In the genomic region with DNA sequence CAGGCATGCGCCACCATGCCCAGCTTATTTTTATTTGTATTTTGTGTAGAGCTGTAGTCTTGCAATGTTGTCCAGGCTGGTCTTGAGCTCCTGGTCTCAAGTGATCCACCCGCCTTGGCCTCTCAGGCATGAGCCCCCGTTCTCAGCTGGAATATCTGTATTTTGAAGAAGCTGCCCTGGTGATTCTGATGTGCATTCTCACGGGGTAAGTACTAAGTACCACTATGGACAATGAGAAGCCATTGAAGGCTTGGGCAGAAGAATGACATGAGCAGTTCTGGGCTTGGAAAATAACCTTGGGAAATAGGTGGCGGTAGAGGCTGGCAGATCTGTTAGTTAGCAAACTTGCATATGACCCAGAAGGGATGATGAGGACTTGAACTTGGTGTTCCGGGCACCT, we compare ENCODE assay signal across 20 cellular contexts. TPM values are rescaled to one million over a fixed set of nuclear protein-coding genes. Genes with fewer than 3 reads are reported as not detected.
"Had no signal": no experiment of that assay in that cellular context is flagged by ENCODE, and none has a peak within 500 bp of the region (broad histone marks: within the 10 kb centered on the region; RNA-seq: fewer than 3 reads in every experiment).

No MANE protein-coding gene starts in this region.

- H3K27ac ChIP-seq: pancreas, sigmoid colon, thoracic aorta, tibial nerve had no signal

- H3K4me1 Mint-ChIP-seq: immature natural killer cell; memory B cell; natural killer cell; stimulated activated memory B cell treated with anti-CD40 and anti-IgM and Interleukin-4, amounts not matched to agents 10 μg/mL and 1 μg/mL and 100 μg/mL, for 72 hours had no signal

- H3K9me3 Mint-ChIP-seq: natural killer cell had no signal

- H3K4me1 ChIP-seq: sigmoid colon, tibial nerve had no signal

- H3K9me3 ChIP-seq: pancreas had no signal

- H3K27me3 ChIP-seq: pancreas, sigmoid colon, tibial nerve had no signal

- ATAC-seq: left colon; natural killer cell; pancreas; stimulated activated memory B cell treated with anti-CD40 and anti-IgM and Interleukin-4, amounts not matched to agents 10 μg/mL and 1 μg/mL and 100 μg/mL, for 72 hours; stimulated activated naive CD8-positive, alpha-beta T cell treated with anti-CD3 and anti-CD28 coated beads, Interleukin-15, Interleukin-2, amounts not matched to agents 100 U/mL and 50 U/mL, for 24 hours had no signal

- H3K27ac Mint-ChIP-seq: dendritic cell treated with granulocyte-macrophage colony-stimulating factor and Interleukin-4, amounts not matched to agents 40 ng/mL and 50 ng/mL, for 4 days; immature natural killer cell; memory B cell; natural killer cell; progenitor cell of endocrine pancreas; stimulated activated memory B cell treated with anti-CD40 and anti-IgM and Interleukin-4, amounts not matched to agents 10 μg/mL and 1 μg/mL and 100 μg/mL, for 72 hours had no signal

- H3K4me3 ChIP-seq: lung, pancreas, sigmoid colon, thoracic aorta, tibial nerve had no signal

- H3K36me3 Mint-ChIP-seq: immature natural killer cell; memory B cell; natural killer cell; stimulated activated memory B cell treated with anti-CD40 and anti-IgM and Interleukin-4, amounts not matched to agents 10 μg/mL and 1 μg/mL and 100 μg/mL, for 72 hours had no signal

- DNase-seq: effector memory CD4-positive, alpha-beta T cell; erythroblast; hypothalamus; immature natural killer cell; kidney glomerular epithelial cell; left colon; natural killer cell; occipital lobe; sigmoid colon; stimulated activated CD4-positive, alpha-beta T cell treated with anti-CD3 and anti-CD28 coated beads, Interleukin-4, amount 100 ng/mL, for 4 hours; stimulated activated naive CD8-positive, alpha-beta T cell treated with anti-CD3 and anti-CD28 coated beads, Interleukin-15, Interleukin-2, amounts not matched to agents 100 U/mL and 50 U/mL, for 24 hours had no signal

- H3K4me3 Mint-ChIP-seq: dendritic cell treated with granulocyte-macrophage colony-stimulating factor and Interleukin-4, amounts not matched to agents 40 ng/mL and 50 ng/mL, for 4 days; immature natural killer cell; memory B cell; natural killer cell; stimulated activated memory B cell treated with anti-CD40 and anti-IgM and Interleukin-4, amounts not matched to agents 10 μg/mL and 1 μg/mL and 100 μg/mL, for 72 hours had no signal

- H3K27me3 Mint-ChIP-seq: progenitor cell of endocrine pancreas had no signal

- H3K36me3 ChIP-seq: pancreas, sigmoid colon, thoracic aorta, tibial nerve had no signal

RNA-seq across cellular contexts. Expression of a gene that starts 15.6 kb away (rescaled TPM):
- total RNA-seq: fibroblast of villous mesenchyme had no signal
- polyA plus RNA-seq: immature natural killer cell had no signal
